ENCODE assay signal across 20 cellular contexts in genomic region chr3:16410659-16411058, GRCh38.
A peak's percentile ranks its signal among the peaks of the same experiment; 100 is the strongest.
DNase-seq lines count a peak whose midpoint lies in the region; ATAC-seq and TF ChIP-seq lines count a peak whose summit lies in the region.
"Had no signal": no experiment of that assay in that cellular context is flagged by ENCODE, and none has a peak within 500 bp of the region (broad histone marks: within the 10 kb centered on the region; RNA-seq: fewer than 3 reads in every experiment).

No MANE protein-coding gene starts in this region.

- peak overlapping the region in 3 of 4 donors; percentile 6 to 50 (median 28) for H3K27ac ChIP-seq in esophagus muscularis mucosa (replicated peaks in 1 of 4)
- H3K27ac ChIP-seq in subcutaneous abdominal adipose tissue (ENCODE audit: low read depth, low read length) = peak overlapping the region; percentile 4

- H3K9me3 Mint-ChIP-seq in activated naive CD8-positive, alpha-beta T cell treated with anti-CD3 and anti-CD28 coated beads, Interleukin-2, amount 50 U/mL, for 24 hours = no peaks in the 10 kb centered on the region
- H3K9me3 Mint-ChIP-seq in activated naive CD8-positive, alpha-beta T cell treated with anti-CD3 and anti-CD28 coated beads for 36 hours = no peaks in the 10 kb centered on the region
- H3K9me3 Mint-ChIP-seq: activated CD4-positive, alpha-beta memory T cell treated with anti-CD3 and anti-CD28 coated beads for 36 hours; CD4-positive, alpha-beta T cell; natural killer cell treated with Interleukin-12 subunit alpha and Interleukin-12 subunit beta and Interleukin-15 and Interleukin-18, amount 100 ng/mL, for 72 hours had no signal

- DNase-seq in activated naive CD8-positive, alpha-beta T cell treated with anti-CD3 and anti-CD28 coated beads, Interleukin-2, amount 50 U/mL, for 24 hours = no peak
- no peak for DNase-seq in activated naive CD8-positive, alpha-beta T cell treated with anti-CD3 and anti-CD28 coated beads for 36 hours
- DNase-seq in NCI-H2029 (lab: John Stamatoyannopoulos, UW) (peak; percentile 75), esophagus muscularis mucosa (ENCODE audit: extremely low spot score) (no peak), medulla oblongata (ENCODE audit: extremely low spot score) (no peak)
- DNase-seq: activated CD4-positive, alpha-beta memory T cell treated with anti-CD3 and anti-CD28 coated beads for 36 hours; activated CD8-positive, alpha-beta memory T cell treated with anti-CD3 and anti-CD28 coated beads, Interleukin-2, amount 50 U/mL, for 4 hours; CD4-positive, alpha-beta T cell; H7; mucosa of descending colon; NCI-H1105; NCI-H187 treated with DMSO at 0.1 percent for 48 hours; NCI-H226; retina; spleen had no signal

- TF ChIP-seq EP300 in esophagus muscularis mucosa (IDR thresholded peaks at IDR 0.05) = no peak

- peak overlapping the region in 1 of 5 donors; percentile 7 for H3K9ac ChIP-seq in subcutaneous abdominal adipose tissue (ENCODE audit: low read length in 5 of 5)

- ATAC-seq in activated naive CD8-positive, alpha-beta T cell treated with anti-CD3 and anti-CD28 coated beads, Interleukin-2, amount 50 U/mL, for 24 hours = peak; percentile 69
- ATAC-seq in GM19452 (IDR thresholded peaks at IDR 0.05; ENCODE audit: unreplicated experiment) (no peak), HG03139 (IDR thresholded peaks at IDR 0.05; ENCODE audit: unreplicated experiment) (no peak)
- ATAC-seq: mucosa of descending colon; natural killer cell treated with Interleukin-12 subunit alpha and Interleukin-12 subunit beta and Interleukin-15 and Interleukin-18, amount 100 ng/mL, for 72 hours had no signal

- peaks cover 42% of the 10 kb centered on the region for H3K4me1 Mint-ChIP-seq in activated naive CD8-positive, alpha-beta T cell treated with anti-CD3 and anti-CD28 coated beads, Interleukin-2, amount 50 U/mL, for 24 hours
- peaks cover 38% of the 10 kb centered on the region for H3K4me1 Mint-ChIP-seq in activated naive CD8-positive, alpha-beta T cell treated with anti-CD3 and anti-CD28 coated beads for 36 hours

- H3K4me3 ChIP-seq in esophagus muscularis mucosa (no peak overlapping the region), subcutaneous abdominal adipose tissue (ENCODE audit: low read depth in 1 of 5, low read length in 5 of 5) (no peak overlapping the region)
- H3K4me3 ChIP-seq: mucosa of descending colon, spleen had no signal

- WGBS in esophagus muscularis mucosa = 61% methylated on average over 2 of the region's 3 CpGs

- no peak overlapping the region for H3K4me3 Mint-ChIP-seq in activated naive CD8-positive, alpha-beta T cell treated with anti-CD3 and anti-CD28 coated beads, Interleukin-2, amount 50 U/mL, for 24 hours
- H3K4me3 Mint-ChIP-seq in activated naive CD8-positive, alpha-beta T cell treated with anti-CD3 and anti-CD28 coated beads for 36 hours = no peak overlapping the region
- H3K4me3 Mint-ChIP-seq: activated CD4-positive, alpha-beta memory T cell treated with anti-CD3 and anti-CD28 coated beads for 36 hours; activated naive CD8-positive, alpha-beta T cell; CD4-positive, alpha-beta T cell; natural killer cell treated with Interleukin-12 subunit alpha and Interleukin-12 subunit beta and Interleukin-15 and Interleukin-18, amount 100 ng/mL, for 72 hours had no signal

- no peaks in the 10 kb centered on the region for H3K9me3 ChIP-seq in esophagus muscularis mucosa
- H3K9me3 ChIP-seq in subcutaneous abdominal adipose tissue (ENCODE audit: control insufficient read depth in 5 of 5, low read length in 5 of 5) = no peaks in the 10 kb centered on the region
- H3K9me3 ChIP-seq: mucosa of descending colon, spleen had no signal

- intact Hi-C loops in esophagus muscularis mucosa (cut with DNase I) = no loop called here

- H3K36me3 ChIP-seq in esophagus muscularis mucosa (peaks cover 9 to 15% (median 12%) of the 10 kb centered on the region in 4 donors), subcutaneous abdominal adipose tissue (ENCODE audit: control insufficient read depth in 5 of 5, insufficient read depth in 5 of 5, low read length in 5 of 5) (peaks cover 5 to 21% (median 8%) of the 10 kb centered on the region in 5 donors)

- peaks cover 36% of the 10 kb centered on the region for H3K36me3 Mint-ChIP-seq in activated naive CD8-positive, alpha-beta T cell treated with anti-CD3 and anti-CD28 coated beads, Interleukin-2, amount 50 U/mL, for 24 hours (ENCODE audit: low read depth)
- H3K36me3 Mint-ChIP-seq in activated naive CD8-positive, alpha-beta T cell treated with anti-CD3 and anti-CD28 coated beads for 36 hours = peaks cover 42% of the 10 kb centered on the region

- no peak for TF ChIP-seq POLR2A in esophagus muscularis mucosa (IDR thresholded peaks at IDR 0.05; ENCODE audit: low read depth)

- H3K27me3 ChIP-seq in esophagus muscularis mucosa (no peaks in the 10 kb centered on the region), subcutaneous abdominal adipose tissue (ENCODE audit: control insufficient read depth in 5 of 5, insufficient read depth in 4 of 5, low read length in 5 of 5) (no peaks in the 10 kb centered on the region)
- H3K27me3 ChIP-seq: spleen had no signal

- no peak overlapping the region for H3K27ac Mint-ChIP-seq in activated naive CD8-positive, alpha-beta T cell treated with anti-CD3 and anti-CD28 coated beads, Interleukin-2, amount 50 U/mL, for 24 hours
- H3K27ac Mint-ChIP-seq in activated naive CD8-positive, alpha-beta T cell treated with anti-CD3 and anti-CD28 coated beads for 36 hours = no peak overlapping the region
- H3K27ac Mint-ChIP-seq: activated CD4-positive, alpha-beta memory T cell treated with anti-CD3 and anti-CD28 coated beads for 36 hours; activated naive CD8-positive, alpha-beta T cell had no signal

- peak in 1 of 3 experiments; percentile 30 for TF ChIP-seq CTCF in esophagus muscularis mucosa (IDR thresholded peaks at IDR 0.05)

- no peaks in the 10 kb centered on the region for H3K27me3 Mint-ChIP-seq in activated naive CD8-positive, alpha-beta T cell treated with anti-CD3 and anti-CD28 coated beads, Interleukin-2, amount 50 U/mL, for 24 hours
- H3K27me3 Mint-ChIP-seq in activated naive CD8-positive, alpha-beta T cell treated with anti-CD3 and anti-CD28 coated beads for 36 hours = no peaks in the 10 kb centered on the region
- H3K27me3 Mint-ChIP-seq: activated CD4-positive, alpha-beta memory T cell treated with anti-CD3 and anti-CD28 coated beads for 36 hours; activated naive CD8-positive, alpha-beta T cell; CD4-positive, alpha-beta T cell; natural killer cell treated with Interleukin-12 subunit alpha and Interleukin-12 subunit beta and Interleukin-15 and Interleukin-18, amount 100 ng/mL, for 72 hours had no signal

- H3K4me1 ChIP-seq in esophagus muscularis mucosa (peaks cover 16 to 50% (median 30%) of the 10 kb centered on the region in 4 donors), subcutaneous abdominal adipose tissue (ENCODE audit: control insufficient read depth in 5 of 5, insufficient read depth in 5 of 5, low read length in 5 of 5) (peaks cover 0 to 45% (median 26%) of the 10 kb centered on the region in 5 donors)
